ENCODE assay signal across 19 cellular contexts in the genomic region with DNA sequence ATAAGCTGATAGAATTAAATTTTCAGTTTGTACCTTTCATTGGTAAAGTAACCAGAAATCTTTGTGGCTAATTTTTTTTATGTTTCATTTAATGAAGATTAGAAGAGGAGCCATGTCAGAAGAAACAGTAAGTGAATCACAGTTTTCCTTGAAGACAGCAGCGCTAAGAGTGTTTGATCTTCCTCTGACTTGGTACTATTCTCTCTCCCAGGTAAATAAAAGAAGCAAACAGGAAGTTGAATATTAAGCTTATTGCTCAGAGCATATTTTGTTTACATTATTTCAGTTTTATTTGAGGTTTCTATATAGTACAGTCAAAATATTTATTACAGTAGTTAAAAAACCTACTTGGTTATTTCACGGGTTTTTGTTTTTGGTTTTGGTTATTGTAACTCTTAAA. TPM values are rescaled to one million over a fixed set of nuclear protein-coding genes. Genes with fewer than 3 reads are reported as not detected.
DNase-seq lines count a peak whose midpoint lies in the region; ATAC-seq and TF ChIP-seq lines count a peak whose summit lies in the region.
"Had no signal": no experiment of that assay in that cellular context is flagged by ENCODE, and none has a peak within 500 bp of the region (broad histone marks: within the 10 kb centered on the region; RNA-seq: fewer than 3 reads in every experiment).

No MANE protein-coding gene starts in this region.

- H3K4me3 Mint-ChIP-seq in activated CD4-positive, alpha-beta T cell treated with anti-CD3 and anti-CD28 coated beads, Interleukin-2, amount 10 ng/mL, durations not matched to agents 7 days and 5 days: no peak overlapping the region
- H3K4me3 Mint-ChIP-seq in CD4-positive, alpha-beta T cell: no peak overlapping the region
- H3K4me3 Mint-ChIP-seq: HFFc6 had no signal

- H3K27me3 ChIP-seq in CD4-positive, alpha-beta T cell (ENCODE audit: control insufficient read depth, insufficient read depth, low read length): no peaks in the 10 kb centered on the region
- H3K27me3 ChIP-seq in PC-3 (ENCODE audit: low read length): no peaks in the 10 kb centered on the region
- H3K27me3 ChIP-seq in lower lobe of right lung (ENCODE audit: low read depth): no peaks in the 10 kb centered on the region
- H3K27me3 ChIP-seq: Peyer's patch, SJSA1 had no signal

- intact Hi-C loops in CD4-positive, alpha-beta T cell (cut with DNase I, micrococcal nuclease): no loop called here
- intact Hi-C loops in PC-3 (cut with micrococcal nuclease): loop anchor here (5.0 kb wide), 1 partner anchor 194 kb away; a partner anchor contains a TSS
- intact Hi-C loops in lower lobe of right lung (cut with DNase I): no loop called here

- H3K9me3 ChIP-seq in CD4-positive, alpha-beta T cell (ENCODE audit: control insufficient read depth, low read length): no peaks in the 10 kb centered on the region
- no peaks in the 10 kb centered on the region for H3K9me3 ChIP-seq in PC-3 (ENCODE audit: low read length)
- H3K9me3 ChIP-seq in lower lobe of right lung: no peaks in the 10 kb centered on the region
- H3K9me3 ChIP-seq: SJSA1 had no signal

- H4K20me1 ChIP-seq in PC-3 (ENCODE audit: low read length): 0 out of 2 replicates have a peak, but pooled peaks cover 8% of the 10 kb centered on the region

- CTCF ChIA-PET in activated CD4-positive, alpha-beta T cell treated with anti-CD3 and anti-CD28 coated beads, Interleukin-2, amount 10 ng/mL, durations not matched to agents 7 days and 5 days (lab: Charles Lee): interaction anchor here (0.5 kb wide), 2 partner anchors 90 to 1468 kb away, joined by 3 to 5 read pairs; no protein-coding TSS in a partner anchor
- CTCF ChIA-PET in CD4-positive, alpha-beta T cell (lab: Charles Lee): interaction anchor here (1.2 kb wide), 1 partner anchor 15 kb away, joined by 3 read pairs; no protein-coding TSS in a partner anchor
- CTCF ChIA-PET in PC-3 (lab: Charles Lee): interaction anchor here (0.6 to 0.7 kb wide), 2 partner anchors 96 to 112 kb away, joined by 5 to 9 read pairs; no protein-coding TSS in a partner anchor

- peak overlapping the region; percentile 90 for H3K4me2 ChIP-seq in PC-3 (ENCODE audit: low read length)

- peaks cover 41% of the 10 kb centered on the region for H3K4me1 Mint-ChIP-seq in activated CD4-positive, alpha-beta T cell treated with anti-CD3 and anti-CD28 coated beads, Interleukin-2, amount 10 ng/mL, durations not matched to agents 7 days and 5 days
- peaks cover 49% of the 10 kb centered on the region for H3K4me1 Mint-ChIP-seq in CD4-positive, alpha-beta T cell (ENCODE audit: low read depth)

- 0 out of 2 replicates have a peak overlapping the region, but pooled peaks have one; percentile 21 for H2AFZ ChIP-seq in PC-3 (ENCODE audit: low read length)

- H3K27me3 Mint-ChIP-seq in activated CD4-positive, alpha-beta T cell treated with anti-CD3 and anti-CD28 coated beads, Interleukin-2, amount 10 ng/mL, durations not matched to agents 7 days and 5 days: no peaks in the 10 kb centered on the region
- H3K27me3 Mint-ChIP-seq in CD4-positive, alpha-beta T cell: no peaks in the 10 kb centered on the region

- H3K36me3 ChIP-seq in PC-3 (ENCODE audit: low read depth, low read length): peaks cover 11% of the 10 kb centered on the region
- H3K36me3 ChIP-seq in lower lobe of right lung: peaks cover 43% of the 10 kb centered on the region

- H3K4me1 ChIP-seq in PC-3 (ENCODE audit: insufficient read depth, low read length) (peaks cover 43% of the 10 kb centered on the region), lower lobe of right lung (peaks cover 24% of the 10 kb centered on the region)

- no peaks in the 10 kb centered on the region for H3K9me2 ChIP-seq in PC-3 (replicated peaks; ENCODE audit: low read length)

- no peak overlapping the region for H3K9ac ChIP-seq in PC-3 (ENCODE audit: low read length)

- H3K4me3 ChIP-seq in PC-3 (ENCODE audit: low read length): peak overlapping the region; percentile 100
- H3K4me3 ChIP-seq in epithelial cell of esophagus (ENCODE audit: low read length): no peak overlapping the region
- H3K4me3 ChIP-seq in lower lobe of right lung: no peak overlapping the region
- H3K4me3 ChIP-seq: Peyer's patch, SJSA1 had no signal

- peaks cover 50% of the 10 kb centered on the region for H3K36me3 Mint-ChIP-seq in activated CD4-positive, alpha-beta T cell treated with anti-CD3 and anti-CD28 coated beads, Interleukin-2, amount 10 ng/mL, durations not matched to agents 7 days and 5 days (ENCODE audit: low read depth)
- peaks cover 69% of the 10 kb centered on the region for H3K36me3 Mint-ChIP-seq in CD4-positive, alpha-beta T cell (ENCODE audit: low read depth)

- H3K27ac Mint-ChIP-seq in activated CD4-positive, alpha-beta T cell treated with anti-CD3 and anti-CD28 coated beads, Interleukin-2, amount 10 ng/mL, durations not matched to agents 7 days and 5 days: peak overlapping the region; percentile 19
- peak overlapping the region; percentile 43 for H3K27ac Mint-ChIP-seq in CD4-positive, alpha-beta T cell

- DNase-seq in activated CD4-positive, alpha-beta T cell treated with anti-CD3 and anti-CD28 coated beads, Interleukin-2, amount 10 ng/mL, durations not matched to agents 7 days and 5 days: no peak
- DNase-seq in activated CD4-positive, alpha-beta T cell treated with anti-CD3 and anti-CD28 coated beads for 48 hours: no peak
- DNase-seq in CD4-positive, alpha-beta T cell: no peak
- DNase-seq in PC-3: peak; percentile 75
- peak; percentile 18 for DNase-seq in epithelial cell of esophagus (ENCODE audit: low read depth)
- DNase-seq in lower lobe of right lung: no peak
- DNase-seq: DMS79, H7, HFFc6, NCI-H1105, NCI-H146, NCI-H2029, NCI-H226, NCI-H524 treated with DMSO at 0.1 percent for 48 hours, NCI-H82, Peyer's patch had no signal

- BruUV-seq in PC-3 (replicated peaks; lab: Mats Ljungman, UMichigan): no TSS peak

- peaks cover 44% of the 10 kb centered on the region for H3K79me2 ChIP-seq in PC-3 (ENCODE audit: low read length)

- no peak overlapping the region for H3K27ac ChIP-seq in CD4-positive, alpha-beta T cell (ENCODE audit: low read depth, low read length)
- H3K27ac ChIP-seq in PC-3 (ENCODE audit: low read length) (peak overlapping the region; percentile 38), lower lobe of right lung (no peak overlapping the region)
- H3K27ac ChIP-seq: C4-2B, Peyer's patch, SJSA1 had no signal

- no peak for TF ChIP-seq CTCF in CD4-positive, alpha-beta T cell (IDR thresholded peaks at IDR 0.05)
- no peak for TF ChIP-seq CTCF in PC-3 (conservative IDR thresholded peaks at IDR 0.05; ENCODE audit: low read depth, low read length)
- no peak for TF ChIP-seq CTCF in epithelial cell of esophagus (IDR thresholded peaks at IDR 0.05; ENCODE audit: insufficient read depth, low read depth, low read length, missing control alignments)
- TF ChIP-seq CTCF in lower lobe of right lung (IDR thresholded peaks at IDR 0.05): no peak

- ATAC-seq in CD4-positive, alpha-beta T cell (ENCODE audit: poor library complexity): no peak
- ATAC-seq in PC-3: peak; percentile 42
- ATAC-seq in GM18498 (IDR thresholded peaks at IDR 0.05; ENCODE audit: unreplicated experiment): no peak
- ATAC-seq in lower lobe of right lung: no peak

- peaks cover 4% of the 10 kb centered on the region for H3F3A ChIP-seq in PC-3 (ENCODE audit: low read length, unreplicated experiment)

- POLR2A ChIA-PET in activated CD4-positive, alpha-beta T cell treated with anti-CD3 and anti-CD28 coated beads, Interleukin-2, amount 10 ng/mL, durations not matched to agents 7 days and 5 days (lab: Charles Lee): no interaction called here
- POLR2A ChIA-PET in CD4-positive, alpha-beta T cell (lab: Charles Lee): no interaction called here
- POLR2A ChIA-PET in PC-3 (lab: Charles Lee; ENCODE audit: unreplicated experiment): interaction anchor here (0.5 kb wide), 1 partner anchor 192 kb away, joined by 3 read pairs; no protein-coding TSS in a partner anchor

- H3K9me3 Mint-ChIP-seq in activated CD4-positive, alpha-beta T cell treated with anti-CD3 and anti-CD28 coated beads, Interleukin-2, amount 10 ng/mL, durations not matched to agents 7 days and 5 days: peaks cover 8% of the 10 kb centered on the region
- peaks cover 4% of the 10 kb centered on the region for H3K9me3 Mint-ChIP-seq in CD4-positive, alpha-beta T cell
- H3K9me3 Mint-ChIP-seq: HFFc6 had no signal

RNA-seq across cellular contexts. Expression of a gene that starts 3.7 kb away (rescaled TPM):
- 10 to 100 TPM; 10.5 to 10.8 TPM for total RNA-seq in activated CD4-positive, alpha-beta T cell treated with anti-CD3 and anti-CD28 coated beads, Interleukin-2, amount 10 ng/mL, durations not matched to agents 7 days and 5 days
- total RNA-seq in CD4-positive, alpha-beta T cell: 10 to 100 TPM; 12.2 to 15.8 TPM
- total RNA-seq in PC-3 (2014; rRNA removed) (6.5 and 8.8 TPM in 2 replicates), lower lobe of right lung (16.5 TPM)

RNA-seq across cellular contexts. Expression of a gene that starts 23.5 kb away (rescaled TPM):
- 10 to 100 TPM; 57.7 to 58.6 TPM for total RNA-seq in activated CD4-positive, alpha-beta T cell treated with anti-CD3 and anti-CD28 coated beads, Interleukin-2, amount 10 ng/mL, durations not matched to agents 7 days and 5 days
- 10 to 100 TPM; 69.7 to 71.6 TPM for total RNA-seq in CD4-positive, alpha-beta T cell
- total RNA-seq in PC-3 (2014; rRNA removed) (42.6 and 45.2 TPM in 2 replicates), lower lobe of right lung (68.4 TPM)

Comparison
In these comparisons a context has a peak if more than half of its experiments do, and no peak if none do; other contexts are left out.
1. DNase-seq: peak in PC-3 (single experiment) and epithelial cell of esophagus (single experiment); none in activated CD4-positive, alpha-beta T cell treated with anti-CD3 and anti-CD28 coated beads, Interleukin-2, amount 10 ng/mL, durations not matched to agents 7 days and 5 days (single experiment), activated CD4-positive, alpha-beta T cell treated with anti-CD3 and anti-CD28 coated beads for 48 hours (single experiment), CD4-positive, alpha-beta T cell (0 of 10) and lower lobe of right lung (single experiment).